ENCODE assay signal across 13 cellular contexts in the genomic region with DNA sequence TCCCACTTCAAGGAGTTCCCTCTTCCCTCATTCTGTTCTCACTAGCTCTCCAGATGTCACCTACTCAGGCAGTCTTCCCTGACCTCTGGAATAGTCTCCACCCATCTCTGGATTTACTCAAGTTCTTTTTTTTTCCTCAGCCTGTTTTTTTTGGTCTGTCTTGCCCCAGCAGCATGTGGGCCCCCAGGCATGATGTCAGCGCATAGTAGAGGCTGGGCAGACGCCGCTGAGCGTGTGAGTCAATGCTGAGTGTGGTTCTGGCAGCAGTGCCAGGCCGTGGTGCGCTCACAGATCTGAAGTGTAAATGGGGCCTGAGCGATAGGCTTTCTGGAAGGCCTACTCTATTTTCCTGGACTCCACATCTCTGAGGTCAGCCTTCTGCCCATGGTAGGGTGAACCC. TPM values are rescaled to one million over a fixed set of nuclear protein-coding genes. Genes with fewer than 3 reads are reported as not detected.
DNase-seq lines count a peak whose midpoint lies in the region; ATAC-seq and TF ChIP-seq lines count a peak whose summit lies in the region.
"Had no signal": no experiment of that assay in that cellular context is flagged by ENCODE, and none has a peak within 500 bp of the region (broad histone marks: within the 10 kb centered on the region; RNA-seq: fewer than 3 reads in every experiment).

No MANE protein-coding gene starts in this region.

- H3K27ac ChIP-seq in AG04450 (ENCODE audit: low read depth, low read length) (no peak overlapping the region), lung (ENCODE audit: low read depth in 1 of 2, low read length in 1 of 2) (no peak overlapping the region), MM.1S (ENCODE audit: low read length) (no peak overlapping the region)

- CTCF ChIA-PET in AG04450 (lab: Charles Lee), result no interaction called here

- H4K20me1 ChIP-seq in MM.1S (ENCODE audit: insufficient read depth, low read length), result no peaks in the 10 kb centered on the region

- H3K4me1 ChIP-seq in lung (ENCODE audit: control insufficient read depth in 2 of 2, insufficient read depth in 2 of 2, low read length in 2 of 2) (no peaks in the 10 kb centered on the region), MM.1S (ENCODE audit: low read length) (no peaks in the 10 kb centered on the region)

- H3K9me3 ChIP-seq in AG04450 (ENCODE audit: control insufficient read depth, insufficient read depth, low read length) (peaks cover 85% of the 10 kb centered on the region), lung (ENCODE audit: control insufficient read depth in 2 of 2, insufficient read depth in 1 of 2, low read length in 1 of 2) (peaks cover 0 to 1% of the 10 kb centered on the region in 2 donors), MM.1S (replicated peaks; ENCODE audit: insufficient read depth, low read length) (no peaks in the 10 kb centered on the region)

- H3K27me3 ChIP-seq in AG04450 (ENCODE audit: control insufficient read depth, insufficient read depth, low read length) (no peaks in the 10 kb centered on the region), lung (ENCODE audit: control insufficient read depth, insufficient read depth) (no peaks in the 10 kb centered on the region), MM.1S (replicated peaks; ENCODE audit: insufficient read depth, low read length) (no peaks in the 10 kb centered on the region)

- H2AFZ ChIP-seq in MM.1S (ENCODE audit: low read length), result no peak overlapping the region

- TF ChIP-seq CTCF in AG04450 (IDR thresholded peaks at IDR 0.05; ENCODE audit: low read depth, low read length) (no peak), lung (IDR thresholded peaks at IDR 0.05; ENCODE audit: control extremely low read depth, extremely low read depth) (no peak), MM.1S (IDR thresholded peaks at IDR 0.05; ENCODE audit: low read length) (no peak)

- H3K9ac ChIP-seq in MM.1S (ENCODE audit: low read length), result no peak overlapping the region

- H3K36me3 ChIP-seq in lung (ENCODE audit: control insufficient read depth in 2 of 2, insufficient read depth in 2 of 2, low read length in 2 of 2) (no peaks in the 10 kb centered on the region), MM.1S (replicated peaks; ENCODE audit: insufficient read depth, low read length) (no peaks in the 10 kb centered on the region)

- peak; percentile 23 for ATAC-seq in lung (ENCODE audit: insufficient read depth, low FRiP score)
- no peak for ATAC-seq in HG02759 (IDR thresholded peaks at IDR 0.05; ENCODE audit: unreplicated experiment)
- ATAC-seq in HG03196 (IDR thresholded peaks at IDR 0.05; ENCODE audit: unreplicated experiment), result no peak
- ATAC-seq in GM21360 (IDR thresholded peaks at IDR 0.05; ENCODE audit: unreplicated experiment), result no peak
- ATAC-seq: CD8-positive, alpha-beta T cell; stimulated activated naive CD8-positive, alpha-beta T cell treated with anti-CD3 and anti-CD28 coated beads, Interleukin-15, amount 100 ng/mL, for 72 hours; WTC11 had no signal

- WGBS in lung, 2 donors, result 73 to 85% methylated on average over 7 of the region's 7 CpGs

- no peak overlapping the region for H3K4me3 ChIP-seq in AG04450 (ENCODE audit: low read depth, low read length)
- H3K4me3 ChIP-seq in lung, result no peak overlapping the region
- H3K4me3 ChIP-seq in MM.1S (ENCODE audit: low read length), result no peak overlapping the region

- no peak overlapping the region for H3K4me2 ChIP-seq in MM.1S (ENCODE audit: low read depth, low read length)

- H3K9me2 ChIP-seq in MM.1S (replicated peaks; ENCODE audit: insufficient read depth, low read length), result no peaks in the 10 kb centered on the region

- no peaks in the 10 kb centered on the region for H3K79me2 ChIP-seq in MM.1S (ENCODE audit: low read length)

- POLR2A ChIA-PET in AG04450 (lab: Yijun Ruan, JAX), result no interaction called here

- DNase-seq in AG04450 (ENCODE audit: low read depth, low spot score), result peak; percentile 42
- peak; percentile 69 for DNase-seq in HS-27A (ENCODE audit: low read depth)
- DNase-seq in brain pericyte (ENCODE audit: low read depth, low spot score), result peak; percentile 73
- peak; percentile 49 for DNase-seq in lung (ENCODE audit: low spot score)
- no peak for DNase-seq in MM.1S
- DNase-seq: CD8-positive, alpha-beta T cell; NCI-H1105; stimulated activated CD4-positive, alpha-beta T cell treated with anti-CD3 and anti-CD28 coated beads, Interleukin-12 subunit alpha, Interleukin-12 subunit beta, amount 100 ng/mL, for 4 hours; stimulated activated naive CD8-positive, alpha-beta T cell treated with anti-CD3 and anti-CD28 coated beads, Interleukin-15, amount 100 ng/mL, for 72 hours had no signal

- no peaks in the 10 kb centered on the region for H3F3A ChIP-seq in MM.1S (ENCODE audit: insufficient read depth, low read length)

RNA-seq across cellular contexts. Expression of a gene that starts 2.7 kb away (rescaled TPM):
- polyA plus RNA-seq in AG04450 (2011; rRNA removed), result not detected in 2 replicates
- polyA minus RNA-seq in AG04450 (2011; rRNA and poly(A)+ RNA removed), result not detected in 2 replicates
- not detected for total RNA-seq in lung
- not detected for polyA plus RNA-seq in lung
- total RNA-seq: CD8-positive, alpha-beta T cell; WTC11 had no signal
